ENCODE assay signal across 6 cellular contexts in genomic region chr1:34818862-34819261, GRCh38. TPM values are rescaled to one million over a fixed set of nuclear protein-coding genes. Genes with fewer than 3 reads are reported as not detected.
"Had no signal": no experiment of that assay in that cellular context is flagged by ENCODE, and none has a peak within 500 bp of the region (broad histone marks: within the 10 kb centered on the region; RNA-seq: fewer than 3 reads in every experiment).

No MANE protein-coding gene starts in this region.

RNA-seq across cellular contexts. Expression of gene GJA4, which starts 26.1 kb away (rescaled TPM):
- total RNA-seq: GM23248, H4, HFFc6 had no signal
- polyA plus RNA-seq: GM23248 had no signal

RNA-seq across cellular contexts. Expression of gene GJB3, which starts 37.8 kb away (rescaled TPM):
- total RNA-seq: H4 had no signal
- polyA plus RNA-seq: GM23248 had no signal

RNA-seq across cellular contexts. Expression of gene GJB4, which starts 59.3 kb away (rescaled TPM):
- total RNA-seq: GM23248, H4, H7, H9, HFFc6 had no signal
- polyA plus RNA-seq: GM23248, GM23338 had no signal
